30 cellular contexts compared by ENCODE assay signal in the genomic region with DNA sequence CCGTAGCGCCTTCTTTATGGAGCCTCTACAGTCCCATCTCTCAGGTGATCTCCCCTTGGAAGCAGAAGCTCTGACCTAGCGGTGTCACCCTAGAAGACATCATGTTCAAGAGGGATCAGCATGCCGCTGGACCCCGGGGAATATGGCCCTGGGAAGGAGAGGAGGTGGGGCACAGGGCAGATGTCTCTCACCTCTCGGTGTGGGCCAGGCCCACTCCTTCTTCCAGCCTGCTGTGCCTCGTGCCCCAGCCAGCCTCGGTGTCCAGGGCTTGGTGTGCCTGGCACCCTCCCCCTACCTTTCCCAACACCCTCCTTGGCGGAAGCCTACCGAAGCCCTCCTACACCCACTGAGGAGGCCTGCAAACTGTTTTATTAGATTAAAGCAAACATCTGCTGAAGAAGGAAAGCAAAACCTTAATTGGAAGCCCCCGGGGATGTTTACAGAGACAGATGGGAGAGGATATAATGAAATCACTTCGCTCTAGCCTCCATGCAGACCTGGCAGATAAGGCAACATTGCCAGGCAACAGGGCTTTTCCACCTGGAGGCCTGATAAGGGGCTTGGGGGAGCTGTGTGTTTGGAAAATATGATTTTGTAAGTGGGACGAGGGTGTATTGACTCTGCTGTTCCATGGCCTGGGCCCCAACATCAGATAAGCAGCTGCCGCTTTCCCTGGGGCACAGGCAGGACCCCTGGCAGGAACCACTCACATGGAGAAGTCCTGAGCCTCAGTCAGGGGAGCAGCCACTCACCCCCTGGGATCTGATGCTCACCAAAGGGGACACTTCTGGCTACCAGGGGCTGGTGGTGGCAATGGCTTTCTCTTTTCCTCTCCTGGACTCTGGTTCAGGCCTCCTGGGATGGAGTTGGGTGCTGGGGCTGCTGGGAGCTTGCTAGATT. TPM values are rescaled to one million over a fixed set of nuclear protein-coding genes. Genes with fewer than 3 reads are reported as not detected.
DNase-seq lines count a peak whose midpoint lies in the region; ATAC-seq and TF ChIP-seq lines count a peak whose summit lies in the region.
"Had no signal": no experiment of that assay in that cellular context is flagged by ENCODE, and none has a peak within 500 bp of the region (broad histone marks: within the 10 kb centered on the region; RNA-seq: fewer than 3 reads in every experiment).

No MANE protein-coding gene starts in this region.

- H3K27ac ChIP-seq in neural progenitor cell, result no peak overlapping the region
- H3K27ac ChIP-seq: gastroesophageal sphincter, GM23248, RWPE1, SK-N-MC, suprapubic skin had no signal

- H3K9me3 Mint-ChIP-seq in type B pancreatic cell, result no peaks in the 10 kb centered on the region
- peaks cover 4% of the 10 kb centered on the region for H3K9me3 Mint-ChIP-seq in neural progenitor cell
- H3K9me3 Mint-ChIP-seq in activated naive CD4-positive, alpha-beta T cell treated with anti-CD3 and anti-CD28 coated beads, Interleukin-2, amount 50 U/mL, for 72 hours, result peaks cover 0 to 12% of the 10 kb centered on the region in 2 donors
- H3K9me3 Mint-ChIP-seq: activated T-cell treated with anti-CD3 and anti-CD28 coated beads, Interleukin-2, amount 50 U/mL, for 4 hours; central memory CD8-positive, alpha-beta T cell; immature natural killer cell; mesothelial cell of epicardium had no signal

- no peaks in the 10 kb centered on the region for H3K79me2 ChIP-seq in neural progenitor cell (ENCODE audit: low read depth)

- peaks cover 78% of the 10 kb centered on the region for H3K27me3 ChIP-seq in neural progenitor cell

- H3K9me3 ChIP-seq in neural progenitor cell (ENCODE audit: low read depth), result no peaks in the 10 kb centered on the region
- H3K9me3 ChIP-seq: gastroesophageal sphincter, suprapubic skin had no signal

- H3K4me2 ChIP-seq in neural progenitor cell, result no peak overlapping the region

- H3K4me1 ChIP-seq in neural progenitor cell, result no peaks in the 10 kb centered on the region
- H3K4me1 ChIP-seq: gastroesophageal sphincter, suprapubic skin had no signal

- DNase-seq in NCI-H1417 (lab: John Stamatoyannopoulos, UW), result peak in 2 of 3 experiments; percentile 69 to 91
- peak; percentile 99 for DNase-seq in NCI-H2171 treated with DMSO at 0.1 percent for 48 hours (lab: John Stamatoyannopoulos, UW)
- no peak for DNase-seq in type B pancreatic cell (ENCODE audit: extremely low spot score, unreplicated experiment)
- DNase-seq in NCI-H510A treated with DMSO at 0.1 percent for 48 hours (lab: John Stamatoyannopoulos, UW), result no peak
- DNase-seq in neural progenitor cell (ENCODE audit: low spot score), result no peak
- DNase-seq in activated naive CD4-positive, alpha-beta T cell treated with anti-CD3 and anti-CD28 coated beads, Interleukin-2, amount 50 U/mL, for 72 hours (ENCODE audit: low spot score in 2 of 2), result no peak
- DNase-seq: activated CD4-positive, alpha-beta T cell treated with anti-CD3 and anti-CD28 coated beads for 48 hours; activated T-cell treated with anti-CD3 and anti-CD28 coated beads, Interleukin-2, amount 50 U/mL, for 4 hours; GM23248; hypothalamus; immature natural killer cell; KBM-7; left ventricle myocardium superior; MM.1S; naive thymus-derived CD4-positive, alpha-beta T cell; NCI-H187 treated with DMSO at 0.1 percent for 48 hours; NCI-H510A; occipital lobe; stimulated activated naive CD4-positive, alpha-beta T cell; T-helper 17 cell had no signal

- H3K4me3 Mint-ChIP-seq in type B pancreatic cell, result no peak overlapping the region
- no peak overlapping the region for H3K4me3 Mint-ChIP-seq in neural progenitor cell
- H3K4me3 Mint-ChIP-seq: activated T-cell treated with anti-CD3 and anti-CD28 coated beads, Interleukin-2, amount 50 U/mL, for 4 hours; CD14-positive monocyte; central memory CD8-positive, alpha-beta T cell; immature natural killer cell; mesothelial cell of epicardium; naive thymus-derived CD4-positive, alpha-beta T cell; T-helper 17 cell had no signal

- no peak overlapping the region for H2AFZ ChIP-seq in neural progenitor cell (replicated peaks)
- H2AFZ ChIP-seq: GM23248 had no signal

- H3K4me3 ChIP-seq in neural progenitor cell, result no peak overlapping the region
- H3K4me3 ChIP-seq: gastroesophageal sphincter, GM23248, SK-N-MC, suprapubic skin had no signal

- no peak for TF ChIP-seq CTCF in type B pancreatic cell (conservative IDR thresholded peaks at IDR 0.05)
- no peak for TF ChIP-seq CTCF in neural progenitor cell (IDR thresholded peaks at IDR 0.05)

- H3F3A ChIP-seq in neural progenitor cell (ENCODE audit: low read depth), result no peaks in the 10 kb centered on the region

- H3K27me3 Mint-ChIP-seq in type B pancreatic cell, result peaks cover 43% of the 10 kb centered on the region
- peaks cover 45% of the 10 kb centered on the region for H3K27me3 Mint-ChIP-seq in neural progenitor cell (ENCODE audit: insufficient read depth, low read depth)

- peak; percentile 45; the same call in 2 of the 3 replicates for ATAC-seq in SK-N-SH treated with all-trans-retinoic acid at 6 μM for 48 hours
- ATAC-seq in activated naive CD4-positive, alpha-beta T cell treated with anti-CD3 and anti-CD28 coated beads, Interleukin-2, amount 50 U/mL, for 72 hours, result no peak
- ATAC-seq: activated T-cell treated with anti-CD3 and anti-CD28 coated beads, Interleukin-2, amount 50 U/mL, for 4 hours; gastroesophageal sphincter; left ventricle myocardium superior; naive thymus-derived CD4-positive, alpha-beta T cell; T-helper 17 cell had no signal

- peaks cover under 1% of the 10 kb centered on the region for H3K4me1 Mint-ChIP-seq in type B pancreatic cell (ENCODE audit: unreplicated experiment)
- H3K4me1 Mint-ChIP-seq in neural progenitor cell, result peaks cover under 1% of the 10 kb centered on the region
- H3K4me1 Mint-ChIP-seq: CD14-positive monocyte; central memory CD8-positive, alpha-beta T cell; mesothelial cell of epicardium had no signal

- no peak overlapping the region for H3K9ac ChIP-seq in neural progenitor cell
- H3K9ac ChIP-seq: GM23248 had no signal

- peak overlapping the region; percentile 66 for H3K27ac Mint-ChIP-seq in type B pancreatic cell
- H3K27ac Mint-ChIP-seq in neural progenitor cell, result no peak overlapping the region
- H3K27ac Mint-ChIP-seq in activated naive CD4-positive, alpha-beta T cell treated with anti-CD3 and anti-CD28 coated beads, Interleukin-2, amount 50 U/mL, for 72 hours, result no peak overlapping the region
- H3K27ac Mint-ChIP-seq: CD14-positive monocyte; immature natural killer cell; mesothelial cell of epicardium; naive thymus-derived CD4-positive, alpha-beta T cell; T-helper 17 cell had no signal

- H3K36me3 Mint-ChIP-seq in type B pancreatic cell, result no peaks in the 10 kb centered on the region
- no peaks in the 10 kb centered on the region for H3K36me3 Mint-ChIP-seq in neural progenitor cell
- H3K36me3 Mint-ChIP-seq in activated naive CD4-positive, alpha-beta T cell treated with anti-CD3 and anti-CD28 coated beads, Interleukin-2, amount 50 U/mL, for 72 hours, result peaks cover 0 to 6% of the 10 kb centered on the region in 2 donors
- H3K36me3 Mint-ChIP-seq: CD14-positive monocyte, immature natural killer cell, mesothelial cell of epicardium had no signal

- H3K36me3 ChIP-seq in neural progenitor cell, result no peaks in the 10 kb centered on the region
- H3K36me3 ChIP-seq: gastroesophageal sphincter, suprapubic skin had no signal

- peaks cover 5% of the 10 kb centered on the region for H4K20me1 ChIP-seq in neural progenitor cell (ENCODE audit: low read depth)

TF ChIP-seq in SK-N-SH treated with all-trans-retinoic acid at 6 μM for 48 hours, 23 proteins besides CTCF, POLR2A, EP300 and RAD21 (continues in another document):
- TF ChIP-seq ISL1 (CRISPR knock-in tag; IDR thresholded peaks at IDR 0.05) (no peak), ZNF70 (CRISPR knock-in tag; IDR thresholded peaks at IDR 0.05) (peak; percentile 75), PPARA (CRISPR knock-in tag; IDR thresholded peaks at IDR 0.05; ENCODE audit: borderline replicate concordance) (no peak), ZNF565 (CRISPR knock-in tag; conservative IDR thresholded peaks at IDR 0.05; ENCODE audit: low read depth) (peak; percentile 71; the same call in 1 of the 2 replicates), ZNF8 (CRISPR knock-in tag; IDR thresholded peaks at IDR 0.05) (peak; percentile 63; the same call in 1 of the 2 replicates), GLIS3 (CRISPR knock-in tag; IDR thresholded peaks at IDR 0.05) (peak; percentile 23; the same call in 1 of the 2 replicates), OSR1 (CRISPR knock-in tag; IDR thresholded peaks at IDR 0.05) (no peak), TCF4 (CRISPR knock-in tag; IDR thresholded peaks at IDR 0.05; ENCODE audit: borderline replicate concordance) (peak; percentile 99)
- TF ChIP-seq, protein P1, sequence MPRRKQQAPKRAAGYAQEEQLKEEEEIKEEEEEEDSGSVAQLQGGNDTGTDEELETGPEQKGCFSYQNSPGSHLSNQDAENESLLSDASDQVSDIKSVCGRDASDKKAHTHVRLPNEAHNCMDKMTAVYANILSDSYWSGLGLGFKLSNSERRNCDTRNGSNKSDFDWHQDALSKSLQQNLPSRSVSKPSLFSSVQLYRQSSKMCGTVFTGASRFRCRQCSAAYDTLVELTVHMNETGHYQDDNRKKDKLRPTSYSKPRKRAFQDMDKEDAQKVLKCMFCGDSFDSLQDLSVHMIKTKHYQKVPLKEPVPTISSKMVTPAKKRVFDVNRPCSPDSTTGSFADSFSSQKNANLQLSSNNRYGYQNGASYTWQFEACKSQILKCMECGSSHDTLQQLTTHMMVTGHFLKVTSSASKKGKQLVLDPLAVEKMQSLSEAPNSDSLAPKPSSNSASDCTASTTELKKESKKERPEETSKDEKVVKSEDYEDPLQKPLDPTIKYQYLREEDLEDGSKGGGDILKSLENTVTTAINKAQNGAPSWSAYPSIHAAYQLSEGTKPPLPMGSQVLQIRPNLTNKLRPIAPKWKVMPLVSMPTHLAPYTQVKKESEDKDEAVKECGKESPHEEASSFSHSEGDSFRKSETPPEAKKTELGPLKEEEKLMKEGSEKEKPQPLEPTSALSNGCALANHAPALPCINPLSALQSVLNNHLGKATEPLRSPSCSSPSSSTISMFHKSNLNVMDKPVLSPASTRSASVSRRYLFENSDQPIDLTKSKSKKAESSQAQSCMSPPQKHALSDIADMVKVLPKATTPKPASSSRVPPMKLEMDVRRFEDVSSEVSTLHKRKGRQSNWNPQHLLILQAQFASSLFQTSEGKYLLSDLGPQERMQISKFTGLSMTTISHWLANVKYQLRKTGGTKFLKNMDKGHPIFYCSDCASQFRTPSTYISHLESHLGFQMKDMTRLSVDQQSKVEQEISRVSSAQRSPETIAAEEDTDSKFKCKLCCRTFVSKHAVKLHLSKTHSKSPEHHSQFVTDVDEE (CRISPR knock-in tag; IDR thresholded peaks at IDR 0.05), result peak; percentile 90

RNA-seq across cellular contexts. Expression of a gene that starts 5.7 kb away (rescaled TPM):
- total RNA-seq in type B pancreatic cell (ENCODE audit: low replicate concordance), result 1,527 and 3,424 TPM in 2 replicates
- 0.77 TPM in 1 of 2 replicates, not detected in the other for total RNA-seq in neural progenitor cell (ENCODE audit: low replicate concordance)
- total RNA-seq in activated naive CD4-positive, alpha-beta T cell treated with anti-CD3 and anti-CD28 coated beads, Interleukin-2, amount 50 U/mL, for 72 hours, result not detected
- total RNA-seq: activated CD8-positive, alpha-beta memory T cell treated with anti-CD3 and anti-CD28 coated beads for 36 hours; dermis microvascular lymphatic vessel endothelial cell; GM23248; left ventricle myocardium superior; mesothelial cell of epicardium; naive thymus-derived CD4-positive, alpha-beta T cell; T-helper 17 cell had no signal

Comparison
In these comparisons a context has a peak if more than half of its experiments do, and no peak if none do; other contexts are left out.
1. DNase-seq: peak in NCI-H1417 (2 of 3) and NCI-H2171 treated with DMSO at 0.1 percent for 48 hours (single experiment); none in type B pancreatic cell (single experiment), NCI-H510A treated with DMSO at 0.1 percent for 48 hours (single experiment), neural progenitor cell (single experiment) and activated naive CD4-positive, alpha-beta T cell treated with anti-CD3 and anti-CD28 coated beads, Interleukin-2, amount 50 U/mL, for 72 hours (0 of 2).
2. RNA of a gene that starts 5.7 kb away (total RNA-seq): 1,527 to 3,424 TPM in type B pancreatic cell; 0.77 TPM in neural progenitor cell and not detected in activated naive CD4-positive, alpha-beta T cell treated with anti-CD3 and anti-CD28 coated beads, Interleukin-2, amount 50 U/mL, for 72 hours; every median in the first group is over 100 times any median in the second.